12 cellular contexts compared by ENCODE assay signal in the genomic region with DNA sequence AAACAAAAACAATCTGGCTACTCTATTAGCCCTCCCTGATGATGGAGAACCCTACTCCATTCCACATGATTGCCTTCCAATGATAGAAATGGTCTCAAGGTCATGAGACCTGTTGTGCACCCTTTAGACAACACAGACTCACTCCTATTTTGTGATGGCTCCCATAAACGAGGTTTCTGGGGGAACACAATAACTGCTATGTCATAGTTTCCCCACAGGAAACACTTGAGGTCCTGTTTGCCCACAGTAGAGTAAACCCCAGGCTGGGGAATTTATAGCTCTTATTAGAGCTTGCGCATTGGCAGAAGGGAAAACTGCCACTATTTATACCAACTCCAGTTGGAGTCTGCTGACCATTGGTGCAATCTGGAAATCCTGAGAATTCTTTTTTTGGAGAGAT. TPM values are rescaled to one million over a fixed set of nuclear protein-coding genes. Genes with fewer than 3 reads are reported as not detected.
"Had no signal": no experiment of that assay in that cellular context is flagged by ENCODE, and none has a peak within 500 bp of the region (broad histone marks: within the 10 kb centered on the region; RNA-seq: fewer than 3 reads in every experiment).

No MANE protein-coding gene starts in this region.

- H3K4me1 ChIP-seq: ascending aorta, pancreas had no signal

- DNase-seq: activated B cell treated with CpG ODN at 0.5 μM for 24 hours; activated CD4-positive, alpha-beta T cell treated with anti-CD3 and anti-CD28 coated beads, Interleukin-2, amount 10 ng/mL, durations not matched to agents 24 days and 14 days; activated gamma-delta T cell treated with Interleukin-2 at 50 U/mL for 16 hours; activated T-cell treated with anti-CD3 and anti-CD28 coated beads, Interleukin-2, amount 50 U/mL, for 72 hours; naive B cell; pancreas; retina; small intestine had no signal

- H3K9me3 ChIP-seq: ascending aorta, pancreas had no signal

- H3K27ac ChIP-seq: ascending aorta, esophagus muscularis mucosa, pancreas had no signal

- H3K27me3 ChIP-seq: ascending aorta, esophagus muscularis mucosa, pancreas had no signal

- H3K4me3 ChIP-seq: ascending aorta, esophagus muscularis mucosa, pancreas had no signal

- ATAC-seq: activated T-cell treated with anti-CD3 and anti-CD28 coated beads, Interleukin-2, amount 50 U/mL, for 72 hours; pancreas had no signal

- H3K4me1 Mint-ChIP-seq: activated B cell treated with CpG ODN at 0.5 μM for 24 hours; activated CD4-positive, alpha-beta T cell treated with anti-CD3 and anti-CD28 coated beads, Interleukin-2, amount 10 ng/mL, durations not matched to agents 24 days and 14 days had no signal

- H3K4me3 Mint-ChIP-seq: activated B cell treated with CpG ODN at 0.5 μM for 24 hours; activated CD4-positive, alpha-beta T cell treated with anti-CD3 and anti-CD28 coated beads, Interleukin-2, amount 10 ng/mL, durations not matched to agents 24 days and 14 days; activated T-cell treated with anti-CD3 and anti-CD28 coated beads, Interleukin-2, amount 50 U/mL, for 72 hours; naive B cell; T-helper 1 cell treated with Interleukin-12 subunit alpha and Interleukin-12 subunit beta and Interleukin-4 antibody, amounts not matched to agents 30 μg/mL and 1 μg/mL, for 36 hours had no signal

- H3K27me3 Mint-ChIP-seq: activated B cell treated with CpG ODN at 0.5 μM for 24 hours; activated CD4-positive, alpha-beta T cell treated with anti-CD3 and anti-CD28 coated beads, Interleukin-2, amount 10 ng/mL, durations not matched to agents 24 days and 14 days; naive B cell had no signal

- H3K36me3 ChIP-seq: pancreas had no signal

- H3K27ac Mint-ChIP-seq: activated B cell treated with CpG ODN at 0.5 μM for 24 hours; activated CD4-positive, alpha-beta T cell treated with anti-CD3 and anti-CD28 coated beads, Interleukin-2, amount 10 ng/mL, durations not matched to agents 24 days and 14 days; activated T-cell treated with anti-CD3 and anti-CD28 coated beads, Interleukin-2, amount 50 U/mL, for 72 hours; T-helper 1 cell treated with Interleukin-12 subunit alpha and Interleukin-12 subunit beta and Interleukin-4 antibody, amounts not matched to agents 30 μg/mL and 1 μg/mL, for 36 hours had no signal

RNA-seq across cellular contexts. Expression of gene GSTT2B, which starts 38.1 kb away (rescaled TPM):
- total RNA-seq: activated B cell treated with CpG ODN at 0.5 μM for 24 hours; activated CD4-positive, alpha-beta T cell treated with anti-CD3 and anti-CD28 coated beads, Interleukin-2, amount 10 ng/mL, durations not matched to agents 24 days and 14 days; ascending aorta had no signal

RNA-seq across cellular contexts. Expression of gene DDTL, which starts 43.8 kb away (rescaled TPM):
- total RNA-seq: ascending aorta had no signal

RNA-seq across cellular contexts. Expression of gene GSTT2, which starts 57.0 kb away (rescaled TPM):
- total RNA-seq: activated B cell treated with CpG ODN at 0.5 μM for 24 hours; activated T-cell treated with anti-CD3 and anti-CD28 coated beads, Interleukin-2, amount 50 U/mL, for 72 hours; ascending aorta; fibroblast of villous mesenchyme had no signal
